In the genomic region with DNA sequence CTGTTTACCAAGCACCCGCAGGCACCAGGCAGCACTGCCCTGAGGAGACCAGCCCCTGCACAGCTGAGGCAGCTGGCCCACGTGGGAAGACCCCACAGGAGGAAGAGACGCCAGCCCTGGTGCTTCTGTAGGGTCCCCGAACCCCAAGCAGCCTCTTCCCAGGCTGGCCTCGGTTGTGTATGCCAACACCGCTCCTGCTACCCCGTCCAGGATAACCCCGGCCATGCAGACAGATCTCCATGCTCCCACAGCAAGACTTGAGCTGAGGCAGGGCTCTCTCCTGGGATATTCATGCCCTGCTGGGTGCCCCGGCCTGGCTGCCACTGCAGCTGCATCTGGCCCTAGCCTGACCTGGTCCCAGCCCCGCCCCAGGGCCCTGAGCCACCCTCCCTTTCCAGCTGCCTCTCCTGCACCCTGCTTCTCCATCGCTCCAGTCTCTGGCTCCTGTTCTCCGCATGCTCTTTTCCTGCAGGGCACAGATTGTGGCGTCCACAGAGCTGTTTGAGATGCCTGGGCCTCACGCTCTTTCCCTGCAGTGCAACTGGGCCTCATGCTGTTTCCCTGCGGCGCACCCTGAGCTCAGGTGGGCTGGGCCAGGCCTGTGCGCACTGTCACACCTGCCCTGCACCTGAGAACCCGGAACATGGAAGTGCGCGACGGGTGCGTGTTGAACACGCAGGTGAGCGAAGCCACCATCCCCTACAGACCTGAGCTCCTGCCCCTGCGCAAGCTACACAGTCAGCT, we compare ENCODE assay signal across 17 cellular contexts.
DNase-seq lines count a peak whose midpoint lies in the region; ATAC-seq and TF ChIP-seq lines count a peak whose summit lies in the region.
"Had no signal": no experiment of that assay in that cellular context is flagged by ENCODE, and none has a peak within 500 bp of the region (broad histone marks: within the 10 kb centered on the region; RNA-seq: fewer than 3 reads in every experiment).

No MANE protein-coding gene starts in this region.

- no peaks in the 10 kb centered on the region for H3K9me3 Mint-ChIP-seq in CD8-positive, alpha-beta T cell

- POLR2A ChIA-PET in CD8-positive, alpha-beta T cell (lab: Charles Lee): interaction anchor here (0.6 kb wide), 1 partner anchor 110 kb away, joined by 3 read pairs; no protein-coding TSS in a partner anchor

- no peak overlapping the region for H3K4me3 Mint-ChIP-seq in CD8-positive, alpha-beta T cell
- H3K4me3 Mint-ChIP-seq: CD4-positive, CD25-positive, alpha-beta regulatory T cell had no signal

- WGBS in neuronal stem cell (ENCODE audit: extremely low coverage in 2 of 2, insufficient read length in 2 of 2, insufficient replicate concordance in 1 of 2), 2 donors: no CpG with 5 or more reads among the region's 25 CpGs

- no peak overlapping the region for H3K4me3 ChIP-seq in CD8-positive, alpha-beta T cell (ENCODE audit: low read depth, low read length)
- no peak overlapping the region for H3K4me3 ChIP-seq in NT2/D1 (ENCODE audit: insufficient read length, low read depth)
- no peak overlapping the region for H3K4me3 ChIP-seq in neuronal stem cell (ENCODE audit: low read length in 2 of 2)
- H3K4me3 ChIP-seq: GM12878, SK-N-MC had no signal

- DNase-seq in CD8-positive, alpha-beta T cell: peak in 1 of 7 experiments; percentile 14
- DNase-seq in NT2/D1 (ENCODE audit: low read depth, low spot score) (no peak), left ventricle myocardium superior (peak; percentile 25), neuronal stem cell (ENCODE audit: low spot score) (no peak), 8988T (no peak), islet precursor cell (no peak), NCI-H2029 treated with DMSO at 0.1 percent for 48 hours (lab: John Stamatoyannopoulos, UW) (no peak)
- DNase-seq: CD4-positive, CD25-positive, alpha-beta regulatory T cell; GDM1; KBM-7; NCI-H1417 treated with DMSO at 0.1 percent for 48 hours; NCI-H1930; NCI-H510A; NCI-H774 had no signal

- H2BK12ac ChIP-seq in neuronal stem cell (ENCODE audit: low read length): no peak overlapping the region

- no peak overlapping the region for H4K91ac ChIP-seq in neuronal stem cell (ENCODE audit: low read depth, low read length, poor library complexity)

- intact Hi-C loops in CD8-positive, alpha-beta T cell (cut with DNase I, micrococcal nuclease): no loop called here
- intact Hi-C loops in left ventricle myocardium superior (cut with micrococcal nuclease): no loop called here

- H3K4me2 ChIP-seq in neuronal stem cell (ENCODE audit: insufficient read depth, low read length, poor library complexity, severe bottlenecking): no peak overlapping the region

- no peaks in the 10 kb centered on the region for H3K36me3 ChIP-seq in CD8-positive, alpha-beta T cell (ENCODE audit: insufficient read depth, low read length)
- H3K36me3 ChIP-seq in NT2/D1 (ENCODE audit: insufficient read depth, insufficient read length, low read length) (no peaks in the 10 kb centered on the region), neuronal stem cell (replicated peaks in 1 of 2; ENCODE audit: control insufficient read depth in 2 of 2, insufficient read depth in 2 of 2, low read length in 2 of 2) (no peaks in the 10 kb centered on the region)

- H2BK120ac ChIP-seq in neuronal stem cell (ENCODE audit: low read depth, low read length): no peak overlapping the region

- H3K18ac ChIP-seq in neuronal stem cell (ENCODE audit: low read length): peak overlapping the region; percentile 20

- CTCF ChIA-PET in CD8-positive, alpha-beta T cell (lab: Charles Lee): no interaction called here

- H3K27me3 ChIP-seq in CD8-positive, alpha-beta T cell (ENCODE audit: insufficient read depth, low read length): no peaks in the 10 kb centered on the region
- H3K27me3 ChIP-seq in NT2/D1 (ENCODE audit: insufficient read depth, insufficient read length) (no peaks in the 10 kb centered on the region), neuronal stem cell (ENCODE audit: control insufficient read depth in 3 of 3, insufficient read depth in 3 of 3, low read depth in 1 of 3, low read length in 3 of 3) (no peaks in the 10 kb centered on the region)

- no peaks in the 10 kb centered on the region for H3K9me3 ChIP-seq in CD8-positive, alpha-beta T cell (ENCODE audit: low read length)
- H3K9me3 ChIP-seq in NT2/D1 (ENCODE audit: insufficient read depth, low read length): no peaks in the 10 kb centered on the region
- no peaks in the 10 kb centered on the region for H3K9me3 ChIP-seq in neuronal stem cell (replicated peaks in 1 of 2; ENCODE audit: control insufficient read depth in 2 of 2, insufficient read depth in 1 of 2, low read depth in 1 of 2, low read length in 2 of 2)

- H4K8ac ChIP-seq in neuronal stem cell (ENCODE audit: low read depth, low read length): no peak overlapping the region

- no peaks in the 10 kb centered on the region for H3K27me3 Mint-ChIP-seq in CD8-positive, alpha-beta T cell (ENCODE audit: low read depth)
- H3K27me3 Mint-ChIP-seq: CD4-positive, CD25-positive, alpha-beta regulatory T cell had no signal

- H3K27ac ChIP-seq in CD8-positive, alpha-beta T cell (ENCODE audit: low read depth, low read length): no peak overlapping the region
- no peak overlapping the region for H3K27ac ChIP-seq in neuronal stem cell (replicated peaks; ENCODE audit: low read length)
- H3K27ac ChIP-seq: HL-60, SK-N-MC had no signal

- H3K14ac ChIP-seq in neuronal stem cell (ENCODE audit: low read length): peak overlapping the region; percentile 47

- H2AK5ac ChIP-seq in neuronal stem cell (ENCODE audit: low read depth, low read length): peak overlapping the region; percentile 68

- no peak overlapping the region for H3K4ac ChIP-seq in neuronal stem cell (ENCODE audit: low read length)

- H3K4me1 Mint-ChIP-seq in CD8-positive, alpha-beta T cell (ENCODE audit: low read depth): peaks cover 19% of the 10 kb centered on the region

- peak; percentile 23 for ATAC-seq in CD8-positive, alpha-beta T cell
- no peak for ATAC-seq in left ventricle myocardium superior
- ATAC-seq: GM12878 had no signal

- TF ChIP-seq CTCF in CD8-positive, alpha-beta T cell (IDR thresholded peaks at IDR 0.05): no peak

- peak overlapping the region; percentile 50 for H3K9ac ChIP-seq in NT2/D1 (ENCODE audit: insufficient read length, low read depth)
- no peak overlapping the region for H3K9ac ChIP-seq in neuronal stem cell (ENCODE audit: low read depth, low read length, poor library complexity)

- no peak overlapping the region for H2AFZ ChIP-seq in neuronal stem cell (ENCODE audit: low read length)

- H2BK15ac ChIP-seq in neuronal stem cell (ENCODE audit: low read length): no peak overlapping the region

- peaks cover 28% of the 10 kb centered on the region for H3K36me3 Mint-ChIP-seq in CD8-positive, alpha-beta T cell
- H3K36me3 Mint-ChIP-seq: CD4-positive, CD25-positive, alpha-beta regulatory T cell had no signal

- H3K4me1 ChIP-seq in CD8-positive, alpha-beta T cell (ENCODE audit: insufficient read depth, low read length): no peaks in the 10 kb centered on the region
- H3K4me1 ChIP-seq in NT2/D1 (ENCODE audit: insufficient read depth, insufficient read length): no peaks in the 10 kb centered on the region
- H3K4me1 ChIP-seq in neuronal stem cell (ENCODE audit: control insufficient read depth in 2 of 2, insufficient read depth in 1 of 2, low read depth in 1 of 2, low read length in 2 of 2): no peaks in the 10 kb centered on the region

- H3K79me1 ChIP-seq in neuronal stem cell (ENCODE audit: low read depth, low read length): peaks cover 5% of the 10 kb centered on the region

- peak overlapping the region; percentile 55 for H3K27ac Mint-ChIP-seq in CD8-positive, alpha-beta T cell

- peak overlapping the region; percentile 54 for H2BK5ac ChIP-seq in neuronal stem cell (ENCODE audit: low read length)

- peak overlapping the region; percentile 90 for H3K23ac ChIP-seq in neuronal stem cell (ENCODE audit: low read depth, low read length, poor library complexity)
